In genomic region chr12:95104919-95105452, GRCh38 we compare ENCODE assay signal across 1 cellular context.
TF ChIP-seq lines count a peak whose summit lies in the region.

No MANE protein-coding gene starts in this region.

TF ChIP-seq in K562, 482 proteins besides CTCF, POLR2A, EP300 and RAD21 (continued from another document):
- TF ChIP-seq NFXL1 (CRISPR knock-in tag; IDR thresholded peaks at IDR 0.05) (no peak), HNRNPK (IDR thresholded peaks at IDR 0.05; ENCODE audit: low read depth, low read length, poor library complexity, severe bottlenecking) (no peak), NFIX (CRISPR knock-in tag; IDR thresholded peaks at IDR 0.05; ENCODE audit: low read depth) (no peak), MAFG (tag; conservative IDR thresholded peaks at IDR 0.05) (peak; percentile 78), C11orf30 (IDR thresholded peaks at IDR 0.05; ENCODE audit: low read depth) (peak; percentile 71), NCOR1 (IDR thresholded peaks at IDR 0.05) (no peak), PCBP1 (IDR thresholded peaks at IDR 0.05; ENCODE audit: low read depth, low read length, poor library complexity, severe bottlenecking) (no peak), TBP (optimal IDR thresholded peaks at IDR 0.05; ENCODE audit: low read depth, low read length) (no peak), ZBTB11 (CRISPR knock-in tag; IDR thresholded peaks at IDR 0.05) (no peak), MCM2 (IDR thresholded peaks at IDR 0.05; ENCODE audit: low read depth) (no peak), RBBP5 (IDR thresholded peaks at IDR 0.05; ENCODE audit: borderline replicate concordance, insufficient read depth, low read length, poor library complexity, severe bottlenecking) (no peak), HIVEP1 (CRISPR knock-in tag; IDR thresholded peaks at IDR 0.05) (no peak), MAFF (IDR thresholded peaks at IDR 0.05; ENCODE audit: low read length) (peak; percentile 40; the same call in 1 of the 2 replicates), ZNF175 (CRISPR knock-in tag; IDR thresholded peaks at IDR 0.05; ENCODE audit: low read depth) (no peak), NR4A1 (CRISPR knock-in tag; IDR thresholded peaks at IDR 0.05) (no peak), NR4A1 (tag; IDR thresholded peaks at IDR 0.05) (no peak), COPS2 (conservative IDR thresholded peaks at IDR 0.05) (no peak), ZNF384 (IDR thresholded peaks at IDR 0.05; ENCODE audit: low read depth, low read length) (no peak), NFE2 (IDR thresholded peaks at IDR 0.05; ENCODE audit: low read depth) (peak; percentile 45; the same call in 1 of the 2 replicates)
